ENCODE assay signal across 29 cellular contexts in the genomic region with DNA sequence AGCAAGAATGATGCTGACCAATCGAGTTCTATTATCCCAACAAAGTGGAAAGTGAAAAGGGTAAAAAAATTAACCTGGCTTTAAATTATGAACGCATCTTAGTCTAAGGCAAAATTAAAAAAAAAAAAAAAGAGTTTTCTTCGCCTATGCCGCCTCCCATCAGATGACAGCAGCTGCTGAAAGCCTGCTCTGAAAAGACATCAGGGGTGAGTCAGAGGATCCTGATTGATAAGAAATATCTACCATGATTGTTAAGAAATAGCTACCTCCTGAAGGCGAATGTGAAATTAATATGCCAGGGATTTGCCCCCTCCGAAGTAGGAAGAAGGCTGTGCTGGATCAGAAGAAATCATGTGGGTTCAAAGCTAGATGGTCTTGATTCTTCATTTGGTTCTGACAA.
"Had no signal": no experiment of that assay in that cellular context is flagged by ENCODE, and none has a peak within 500 bp of the region (broad histone marks: within the 10 kb centered on the region; RNA-seq: fewer than 3 reads in every experiment).

No MANE protein-coding gene starts in this region.

- H3K9me3 Mint-ChIP-seq: stimulated activated effector memory CD8-positive, alpha-beta T cell treated with anti-CD3 and anti-CD28 coated beads, Interleukin-12 subunit alpha, Interleukin-12 subunit beta, amount 100 ng/mL, for 72 hours; stimulated activated naive CD8-positive, alpha-beta T cell treated with anti-CD3 and anti-CD28 coated beads, Interleukin-15, amount 100 ng/mL, for 72 hours; stimulated activated naive CD8-positive, alpha-beta T cell treated with anti-CD3 and anti-CD28 coated beads, Interleukin-15, Interleukin-2, amounts not matched to agents 100 ng/mL and 50 ng/mL, for 24 hours; type B pancreatic cell had no signal

- H3K27me3 Mint-ChIP-seq: stimulated activated memory B cell treated with anti-CD40 and anti-IgM and Interleukin-4, amounts not matched to agents 10 μg/mL and 1 μg/mL and 100 μg/mL, for 72 hours; stimulated activated naive B cell treated with anti-CD40 and anti-IgM and Interleukin-4, amounts not matched to agents 10 μg/mL and 1 μg/mL and 100 μg/mL, for 72 hours; stimulated activated naive CD8-positive, alpha-beta T cell treated with anti-CD3 and anti-CD28 coated beads, Interleukin-15, Interleukin-2, amounts not matched to agents 100 ng/mL and 50 ng/mL, for 24 hours had no signal

- FAIRE-seq: urothelium cell line had no signal

- H3K36me3 Mint-ChIP-seq: stimulated activated effector memory CD8-positive, alpha-beta T cell treated with anti-CD3 and anti-CD28 coated beads, Interleukin-12 subunit alpha, Interleukin-12 subunit beta, amount 100 ng/mL, for 72 hours; stimulated activated memory B cell treated with anti-CD40 and anti-IgM and Interleukin-4, amounts not matched to agents 10 μg/mL and 1 μg/mL and 100 μg/mL, for 72 hours; stimulated activated naive B cell treated with anti-CD40 and anti-IgM and Interleukin-4, amounts not matched to agents 10 μg/mL and 1 μg/mL and 100 μg/mL, for 72 hours; type B pancreatic cell had no signal

- H3K36me3 ChIP-seq: stomach, suprapubic skin, thoracic aorta, thyroid gland, tibial artery, tibial nerve, transverse colon, upper lobe of left lung, upper lobe of right lung, uterus, vagina had no signal

- H3K4me1 Mint-ChIP-seq: stimulated activated effector memory CD8-positive, alpha-beta T cell treated with anti-CD3 and anti-CD28 coated beads, Interleukin-12 subunit alpha, Interleukin-12 subunit beta, amount 100 ng/mL, for 72 hours; stimulated activated memory B cell treated with anti-CD40 and anti-IgM and Interleukin-4, amounts not matched to agents 10 μg/mL and 1 μg/mL and 100 μg/mL, for 72 hours; stimulated activated naive B cell treated with anti-CD40 and anti-IgM and Interleukin-4, amounts not matched to agents 10 μg/mL and 1 μg/mL and 100 μg/mL, for 72 hours; stimulated activated naive CD8-positive, alpha-beta T cell treated with anti-CD3 and anti-CD28 coated beads, Interleukin-15, amount 100 ng/mL, for 72 hours had no signal

- H3K4me3 Mint-ChIP-seq: stimulated activated effector memory CD8-positive, alpha-beta T cell treated with anti-CD3 and anti-CD28 coated beads, Interleukin-12 subunit alpha, Interleukin-12 subunit beta, amount 100 ng/mL, for 72 hours; stimulated activated memory B cell treated with anti-CD40 and anti-IgM and Interleukin-4, amounts not matched to agents 10 μg/mL and 1 μg/mL and 100 μg/mL, for 72 hours; stimulated activated naive B cell treated with anti-CD40 and anti-IgM and Interleukin-4, amounts not matched to agents 10 μg/mL and 1 μg/mL and 100 μg/mL, for 72 hours; stimulated activated naive CD8-positive, alpha-beta T cell treated with anti-CD3 and anti-CD28 coated beads, Interleukin-15, amount 100 ng/mL, for 72 hours; stimulated activated naive CD8-positive, alpha-beta T cell treated with anti-CD3 and anti-CD28 coated beads, Interleukin-15, Interleukin-2, amounts not matched to agents 100 ng/mL and 50 ng/mL, for 24 hours; type B pancreatic cell had no signal

- H3K4me3 ChIP-seq: stomach, suprapubic skin, testis, thoracic aorta, thyroid gland, tibial artery, tibial nerve, transverse colon, upper lobe of left lung, upper lobe of right lung, uterus, vagina had no signal

- DNase-seq: stimulated activated CD4-positive, alpha-beta T cell treated with anti-CD3 and anti-CD28 coated beads, Interleukin-2, amount 100 ng/mL, for 48 hours; stimulated activated CD4-positive, alpha-beta T cell treated with anti-CD3 and anti-CD28 coated beads, Interleukin-4, amount 100 ng/mL, for 1 hour; stimulated activated CD4-positive, alpha-beta T cell treated with anti-CD3 and anti-CD28 coated beads, Interleukin-4, amount 100 ng/mL, for 24 hours; stimulated activated CD4-positive, alpha-beta T cell treated with anti-CD3 and anti-CD28 coated beads, Interleukin-4, amount 100 ng/mL, for 4 hours; stimulated activated CD8-positive, alpha-beta memory T cell treated with anti-CD3 and anti-CD28 coated beads, Interleukin-4, amount 100 ng/mL, for 48 hours; stimulated activated naive B cell treated with anti-CD40 and anti-IgM and Interleukin-4, amounts not matched to agents 10 μg/mL and 1 μg/mL and 100 μg/mL, for 72 hours; stimulated activated naive CD4-positive, alpha-beta T cell; stimulated activated naive CD4-positive, alpha-beta T cell treated with Interleukin-2 at 50 U/mL for 16 hours; stimulated activated naive CD8-positive, alpha-beta T cell treated with anti-CD3 and anti-CD28 coated beads, Interleukin-15, amount 100 ng/mL, for 72 hours; stimulated activated naive CD8-positive, alpha-beta T cell treated with anti-CD3 and anti-CD28 coated beads, Interleukin-15, Interleukin-2, amounts not matched to agents 100 U/mL and 50 U/mL, for 24 hours; stomach; substantia nigra; testis; thyroid gland; tibial artery; transverse colon; trophoblast cell; upper lobe of right lung; uterus had no signal

- H3K27ac Mint-ChIP-seq: stimulated activated effector memory CD8-positive, alpha-beta T cell treated with anti-CD3 and anti-CD28 coated beads, Interleukin-12 subunit alpha, Interleukin-12 subunit beta, amount 100 ng/mL, for 72 hours; stimulated activated memory B cell treated with anti-CD40 and anti-IgM and Interleukin-4, amounts not matched to agents 10 μg/mL and 1 μg/mL and 100 μg/mL, for 72 hours; stimulated activated naive B cell treated with anti-CD40 and anti-IgM and Interleukin-4, amounts not matched to agents 10 μg/mL and 1 μg/mL and 100 μg/mL, for 72 hours; stimulated activated naive CD8-positive, alpha-beta T cell treated with anti-CD3 and anti-CD28 coated beads, Interleukin-15, Interleukin-2, amounts not matched to agents 100 ng/mL and 50 ng/mL, for 24 hours; type B pancreatic cell had no signal

- ATAC-seq: stimulated activated effector memory CD8-positive, alpha-beta T cell treated with anti-CD3 and anti-CD28 coated beads, Interleukin-12 subunit alpha, Interleukin-12 subunit beta, amount 100 ng/mL, for 72 hours; stimulated activated memory B cell treated with anti-CD40 and anti-IgM and Interleukin-4, amounts not matched to agents 10 μg/mL and 1 μg/mL and 100 μg/mL, for 72 hours; stimulated activated naive B cell treated with anti-CD40 and anti-IgM and Interleukin-4, amounts not matched to agents 10 μg/mL and 1 μg/mL and 100 μg/mL, for 72 hours; stimulated activated naive CD8-positive, alpha-beta T cell treated with anti-CD3 and anti-CD28 coated beads, Interleukin-15, amount 100 ng/mL, for 72 hours; stimulated activated naive CD8-positive, alpha-beta T cell treated with anti-CD3 and anti-CD28 coated beads, Interleukin-15, Interleukin-2, amounts not matched to agents 100 U/mL and 50 U/mL, for 24 hours; upper lobe of right lung had no signal

- H3K4me1 ChIP-seq: stomach, suprapubic skin, testis, thyroid gland, tibial artery, tibial nerve, transverse colon, upper lobe of left lung, upper lobe of right lung, uterus, vagina had no signal

- H3K27me3 ChIP-seq: stomach, suprapubic skin, testis, thyroid gland, tibial artery, tibial nerve, transverse colon, upper lobe of left lung, upper lobe of right lung, uterus, vagina had no signal

- H3K27ac ChIP-seq: stomach, suprapubic skin, testis, thoracic aorta, thyroid gland, tibial artery, tibial nerve, transverse colon, upper lobe of left lung, upper lobe of right lung, uterus, vagina had no signal

- H3K9me3 ChIP-seq: stomach, suprapubic skin, testis, thoracic aorta, thyroid gland, tibial artery, tibial nerve, transverse colon, upper lobe of left lung, upper lobe of right lung, uterus, vagina had no signal
